10 cellular contexts compared by ENCODE assay signal in the genomic region with DNA sequence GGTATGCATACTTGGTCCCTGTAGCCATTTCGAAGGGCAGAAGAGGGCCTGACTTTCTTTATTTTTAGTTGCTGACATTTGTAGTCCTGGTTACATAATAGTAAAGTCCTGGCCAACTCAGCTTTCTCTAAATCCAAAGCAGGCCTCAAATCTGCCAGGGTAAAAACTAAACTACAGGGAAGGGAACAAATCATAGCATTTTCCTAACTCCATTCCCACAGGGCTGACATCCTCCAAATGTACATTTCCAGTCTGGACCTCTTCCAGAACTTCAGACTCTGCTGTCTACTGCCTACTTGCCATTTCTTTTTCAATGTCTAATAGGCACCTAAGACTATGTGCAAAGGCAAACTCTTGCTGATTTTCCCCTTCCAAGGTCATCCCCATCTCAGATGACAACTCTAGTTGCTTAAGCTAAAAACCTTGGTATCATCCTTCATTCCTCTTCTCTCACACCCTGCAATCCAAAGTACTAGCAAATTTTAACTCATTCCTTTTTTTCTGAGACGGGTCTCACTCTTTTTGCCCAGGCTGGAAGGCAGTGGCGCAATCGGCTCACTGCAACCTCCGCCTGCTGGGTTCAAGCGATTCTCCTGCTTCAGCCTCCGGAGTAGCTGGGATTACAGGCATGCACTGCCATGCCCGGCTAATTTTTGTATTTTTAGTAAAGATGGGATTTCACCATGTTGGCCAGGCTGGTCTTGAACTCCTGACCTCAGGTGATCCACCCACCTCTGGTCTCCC. TPM values are rescaled to one million over a fixed set of nuclear protein-coding genes. Genes with fewer than 3 reads are reported as not detected.
DNase-seq lines count a peak whose midpoint lies in the region; ATAC-seq, FAIRE-seq and TF ChIP-seq lines count a peak whose summit lies in the region.
"Had no signal": no experiment of that assay in that cellular context is flagged by ENCODE, and none has a peak within 500 bp of the region (broad histone marks: within the 10 kb centered on the region; RNA-seq: fewer than 3 reads in every experiment).

No MANE protein-coding gene starts in this region.

- H3K9me3 ChIP-seq in NT2/D1 (ENCODE audit: insufficient read depth, low read length), result no peaks in the 10 kb centered on the region
- no peaks in the 10 kb centered on the region for H3K9me3 ChIP-seq in neural progenitor cell (ENCODE audit: low read depth)

- H2AFZ ChIP-seq in neural progenitor cell (replicated peaks), result no peak overlapping the region

- H3K79me2 ChIP-seq in neural progenitor cell (ENCODE audit: low read depth), result peaks cover 11% of the 10 kb centered on the region

- H3K4me1 ChIP-seq in NT2/D1 (ENCODE audit: insufficient read depth, insufficient read length), result peaks cover 3% of the 10 kb centered on the region
- peaks cover 22% of the 10 kb centered on the region for H3K4me1 ChIP-seq in neural progenitor cell

- peak overlapping the region; percentile 81 for H3K4me2 ChIP-seq in neural progenitor cell

- no peak for FAIRE-seq in GM19239 (lab: Jason Lieb, UNC)

- peaks cover 32% of the 10 kb centered on the region for H4K20me1 ChIP-seq in neural progenitor cell (ENCODE audit: low read depth)

- peak overlapping the region; percentile 5 for H3K9ac ChIP-seq in NT2/D1 (ENCODE audit: insufficient read length, low read depth)
- H3K9ac ChIP-seq in neural progenitor cell, result no peak overlapping the region

- intact Hi-C loops in CD14-positive monocyte (cut with micrococcal nuclease) (no loop called here), dorsolateral prefrontal cortex (cut with DNase I) (loop anchor here in 1 of 2 donors (2.0 kb wide), 1 partner anchor 30 kb away; a partner anchor contains a TSS)

- H3K27me3 Mint-ChIP-seq in CD14-positive monocyte (ENCODE audit: low read depth in 3 of 3) (peaks cover 0 to 1% (median 0%) of the 10 kb centered on the region in 3 donors), neural progenitor cell (ENCODE audit: insufficient read depth, low read depth) (peaks cover 13% of the 10 kb centered on the region)

- H3K27ac Mint-ChIP-seq in CD14-positive monocyte (peak overlapping the region in 5 of 7 donors; percentile 66 to 100 (median 74)), neural progenitor cell (no peak overlapping the region)

- DNase-seq in CD14-positive monocyte (ENCODE audit: low spot score), result no peak
- DNase-seq in NT2/D1 (ENCODE audit: low read depth, low spot score), result no peak
- no peak for DNase-seq in dorsolateral prefrontal cortex
- no peak for DNase-seq in neural progenitor cell (ENCODE audit: low spot score)
- no peak for DNase-seq in NCI-H1092 (lab: John Stamatoyannopoulos, UW)
- no peak for DNase-seq in activated CD4-positive, alpha-beta T cell treated with anti-CD3 and anti-CD28 coated beads, Interleukin-2, amount 50 U/mL, for 1 hour
- DNase-seq in GM19239 (ENCODE audit: insufficient read length, low spot score), result no peak
- DNase-seq: NCI-H1930 had no signal

- H3K4me1 Mint-ChIP-seq in CD14-positive monocyte (peaks cover 33% of the 10 kb centered on the region), neural progenitor cell (peaks cover 32% of the 10 kb centered on the region)

- H3K9me3 Mint-ChIP-seq in CD14-positive monocyte (peaks cover 0 to 2% (median 0%) of the 10 kb centered on the region in 7 donors), neural progenitor cell (no peaks in the 10 kb centered on the region)

- H3K27ac ChIP-seq in dorsolateral prefrontal cortex, result peak overlapping the region in 58 of 59 donors; percentile 33 to 100 (median 99)
- H3K27ac ChIP-seq in neural progenitor cell, result no peak overlapping the region

- H3F3A ChIP-seq in neural progenitor cell (ENCODE audit: low read depth), result peaks cover 49% of the 10 kb centered on the region

- no peaks in the 10 kb centered on the region for H3K27me3 ChIP-seq in NT2/D1 (ENCODE audit: insufficient read depth, insufficient read length)
- H3K27me3 ChIP-seq in dorsolateral prefrontal cortex, result no peaks in the 10 kb centered on the region
- no peaks in the 10 kb centered on the region for H3K27me3 ChIP-seq in neural progenitor cell

- TF ChIP-seq CTCF in CD14-positive monocyte (IDR thresholded peaks at IDR 0.05), result no peak
- TF ChIP-seq CTCF in dorsolateral prefrontal cortex (IDR thresholded peaks at IDR 0.05 in 54 of 56, conservative IDR thresholded peaks at IDR 0.05 in 2 of 56; ENCODE audit: low read depth in 1 of 56, partially characterized antibody in 56 of 56), result no peak
- no peak for TF ChIP-seq CTCF in neural progenitor cell (IDR thresholded peaks at IDR 0.05)

- H3K4me3 Mint-ChIP-seq in CD14-positive monocyte (peak overlapping the region; percentile 96 to 97), neural progenitor cell (peak overlapping the region; percentile 61)

- H3K36me3 ChIP-seq in NT2/D1 (ENCODE audit: insufficient read depth, insufficient read length, low read length), result peaks cover 58% of the 10 kb centered on the region
- peaks cover 3% of the 10 kb centered on the region for H3K36me3 ChIP-seq in neural progenitor cell

- H3K36me3 Mint-ChIP-seq in CD14-positive monocyte, result peaks cover 55% of the 10 kb centered on the region in 2 donors
- peaks cover 30% of the 10 kb centered on the region for H3K36me3 Mint-ChIP-seq in neural progenitor cell

- ATAC-seq in HG02970 (IDR thresholded peaks at IDR 0.05; ENCODE audit: low FRiP score, unreplicated experiment), result no peak
- ATAC-seq: esophagus mucosa had no signal

- H3K4me3 ChIP-seq in NT2/D1 (ENCODE audit: insufficient read length, low read depth), result peak overlapping the region; percentile 84
- peak overlapping the region; percentile 61 to 100 (median 96) for H3K4me3 ChIP-seq in dorsolateral prefrontal cortex
- no peak overlapping the region for H3K4me3 ChIP-seq in neural progenitor cell

RNA-seq across cellular contexts. Expression of a gene that starts 2.0 kb away (rescaled TPM):
- 1 to 10 TPM; 9.3 to 9.4 TPM for polyA plus RNA-seq in CD14-positive monocyte
- total RNA-seq in dorsolateral prefrontal cortex (100 to 1,000 TPM in 1 of 120 experiments, 10 to 100 TPM in 119; 17.0 to 102 (median 32.4) TPM), neural progenitor cell (ENCODE audit: low replicate concordance) (2.3 and 4.3 TPM in 2 replicates)

RNA-seq across cellular contexts. Expression of a gene that starts 4.3 kb away (rescaled TPM):
- polyA plus RNA-seq in CD14-positive monocyte, result 1 to 10 TPM; 2.4 to 2.6 TPM
- total RNA-seq in dorsolateral prefrontal cortex (10 to 100 TPM; 24.9 to 78.4 (median 47.8) TPM), neural progenitor cell (ENCODE audit: low replicate concordance) (3.6 and 5.4 TPM in 2 replicates)

RNA-seq across cellular contexts. Expression of a gene that starts 28.6 kb away (rescaled TPM):
- polyA plus RNA-seq in CD14-positive monocyte, result 10 to 100 TPM; 72.8 to 82.2 TPM
- total RNA-seq in dorsolateral prefrontal cortex (100 to 1,000 TPM; 106 to 224 (median 181) TPM), neural progenitor cell (ENCODE audit: low replicate concordance) (147 and 192 TPM in 2 replicates)

RNA-seq across cellular contexts. Expression of a gene that starts 30.5 kb away (rescaled TPM):
- polyA plus RNA-seq in CD14-positive monocyte, result 10 to 100 TPM; 63.5 to 79.8 TPM
- 100 to 1,000 TPM; 134 to 299 (median 183) TPM for total RNA-seq in dorsolateral prefrontal cortex
- 109 and 116 TPM in 2 replicates for total RNA-seq in neural progenitor cell (ENCODE audit: low replicate concordance)

RNA-seq across cellular contexts. Expression of a gene that starts 31.5 kb away (rescaled TPM):
- not detected for polyA plus RNA-seq in CD14-positive monocyte
- total RNA-seq in dorsolateral prefrontal cortex (1,000 to 10,000 TPM in 27 of 120 experiments, 100 to 1,000 TPM in 93; 272 to 2,157 (median 860) TPM), neural progenitor cell (ENCODE audit: low replicate concordance) (7.9 and 8.6 TPM in 2 replicates)
